ENCODE assay signal across 23 cellular contexts in genomic region chr2:64601785-64602391, GRCh38.
"Had no signal": no experiment of that assay in that cellular context is flagged by ENCODE, and none has a peak within 500 bp of the region (broad histone marks: within the 10 kb centered on the region; RNA-seq: fewer than 3 reads in every experiment).

No MANE protein-coding gene starts in this region.

- H3K9me3 ChIP-seq: left lung, lower lobe of right lung, mucosa of descending colon, testis had no signal

- H3K36me3 ChIP-seq: brain microvascular endothelial cell, left lung, lower lobe of right lung, spleen had no signal

- DNase-seq: activated CD4-positive, alpha-beta T cell treated with anti-CD3 and anti-CD28 coated beads for 36 hours; activated CD4-positive, alpha-beta T cell treated with anti-CD3 and anti-CD28 coated beads, Interleukin-2, amount 50 U/mL, for 48 hours; activated CD4-positive, CD25-positive, alpha-beta regulatory T cell; activated CD8-positive, alpha-beta memory T cell treated with anti-CD3 and anti-CD28 coated beads for 24 hours; activated effector memory CD4-positive, alpha-beta T cell treated with Interleukin-2 at 50 U/mL for 16 hours; activated naive CD4-positive, alpha-beta T cell treated with Interleukin-2 at 50 U/mL for 16 hours; amniotic stem cell; brain microvascular endothelial cell; dorsolateral prefrontal cortex; effector memory CD4-positive, alpha-beta T cell; head of caudate nucleus; left lung; lower lobe of right lung; mesenchymal stem cell; nucleus accumbens; right cardiac atrium; spleen; stimulated activated naive CD8-positive, alpha-beta T cell treated with anti-CD3 and anti-CD28 coated beads, Interleukin-15, Interleukin-2, amounts not matched to agents 100 U/mL and 50 U/mL, for 24 hours; T-cell; testis; trophoblast cell had no signal

- ATAC-seq: activated CD4-positive, alpha-beta T cell treated with anti-CD3 and anti-CD28 coated beads for 36 hours; left lung; lower lobe of right lung; right cardiac atrium; stimulated activated naive CD8-positive, alpha-beta T cell treated with anti-CD3 and anti-CD28 coated beads, Interleukin-15, Interleukin-2, amounts not matched to agents 100 U/mL and 50 U/mL, for 24 hours; T-cell had no signal

- H3K4me3 ChIP-seq: coronary artery, dorsolateral prefrontal cortex, left lung, lower lobe of right lung, mucosa of descending colon, spleen, testis had no signal

- H3K27me3 ChIP-seq: dorsolateral prefrontal cortex, left lung, spleen, testis had no signal

- H3K9me3 Mint-ChIP-seq: T-cell had no signal

- H3K27ac ChIP-seq: brain microvascular endothelial cell, coronary artery, dorsolateral prefrontal cortex, left lung, lower lobe of right lung, spleen, testis had no signal

- H3K4me3 Mint-ChIP-seq: activated CD4-positive, alpha-beta T cell treated with anti-CD3 and anti-CD28 coated beads for 36 hours; T-cell had no signal

- H3K36me3 Mint-ChIP-seq: T-cell had no signal

- H3K27ac Mint-ChIP-seq: activated CD4-positive, alpha-beta T cell treated with anti-CD3 and anti-CD28 coated beads for 36 hours; T-cell had no signal

- H3K27me3 Mint-ChIP-seq: activated CD4-positive, alpha-beta T cell treated with anti-CD3 and anti-CD28 coated beads for 36 hours; T-cell had no signal
